11 cellular contexts compared by ENCODE assay signal in the genomic region with DNA sequence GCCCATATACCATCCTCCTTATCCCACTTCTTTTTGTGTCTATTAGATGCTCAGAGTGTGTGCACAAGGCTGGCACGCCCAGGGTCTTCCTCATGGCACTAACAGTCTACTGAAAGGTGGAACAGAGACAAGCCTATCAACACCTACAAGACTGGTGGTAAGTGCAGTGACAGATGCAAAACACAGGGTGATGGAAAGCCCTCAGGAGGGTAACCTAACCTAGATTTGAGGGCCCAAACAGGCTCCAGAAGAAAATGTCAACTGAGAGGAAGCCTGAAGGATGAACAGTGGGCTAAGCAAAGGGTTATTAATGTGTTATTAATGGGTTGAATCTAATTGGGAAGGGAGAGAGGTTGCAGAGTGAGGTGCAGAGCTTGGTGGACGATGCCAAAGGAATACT. TPM values are rescaled to one million over a fixed set of nuclear protein-coding genes. Genes with fewer than 3 reads are reported as not detected.
A peak's percentile ranks its signal among the peaks of the same experiment; 100 is the strongest.
DNase-seq lines count a peak whose midpoint lies in the region; ATAC-seq, FAIRE-seq and TF ChIP-seq lines count a peak whose summit lies in the region.
"Had no signal": no experiment of that assay in that cellular context is flagged by ENCODE, and none has a peak within 500 bp of the region (broad histone marks: within the 10 kb centered on the region; RNA-seq: fewer than 3 reads in every experiment).

No MANE protein-coding gene starts in this region.

- FAIRE-seq in HepG2 (lab: Jason Lieb, UNC): no peak

- no peak for ATAC-seq in activated T-cell treated with anti-CD3 and anti-CD28 coated beads, Interleukin-2, amount 50 U/mL, for 4 hours
- no peak for ATAC-seq in HepG2

- H3K79me2 ChIP-seq in HepG2 (ENCODE audit: insufficient read depth, low read length): peaks cover 35% of the 10 kb centered on the region
- H3K79me2 ChIP-seq: parathyroid adenoma had no signal

- H3K36me3 ChIP-seq in adipocyte (ENCODE audit: control insufficient read depth, insufficient read depth, low read length, severe bottlenecking): no peaks in the 10 kb centered on the region
- no peaks in the 10 kb centered on the region for H3K36me3 ChIP-seq in HepG2 (replicated peaks in 1 of 2; ENCODE audit: control insufficient read depth in 1 of 2, insufficient read depth in 2 of 2, low read length in 2 of 2)
- no peaks in the 10 kb centered on the region for H3K36me3 ChIP-seq in tibial artery
- H3K36me3 ChIP-seq in Caco-2 (ENCODE audit: control insufficient read depth, insufficient read depth, low read length): no peaks in the 10 kb centered on the region

- H3K4me2 ChIP-seq in HepG2 (ENCODE audit: low read depth, low read length): peak overlapping the region; percentile 87

- no peak for TF ChIP-seq EP300 in HepG2 (IDR thresholded peaks at IDR 0.05; ENCODE audit: low read depth in 2 of 2, low read length in 2 of 2)
- TF ChIP-seq EP300 in HepG2 (CRISPR knock-in tag; IDR thresholded peaks at IDR 0.05; ENCODE audit: borderline replicate concordance): no peak

- peak overlapping the region; percentile 98 for H3K4me3 Mint-ChIP-seq in activated T-cell treated with anti-CD3 and anti-CD28 coated beads, Interleukin-2, amount 50 U/mL, for 4 hours
- no peak overlapping the region for H3K4me3 Mint-ChIP-seq in Caco-2 (ENCODE audit: unreplicated experiment)

- H4K20me1 ChIP-seq in HepG2 (ENCODE audit: insufficient read depth, low read length): no peaks in the 10 kb centered on the region; the same call in 1 of the 2 replicates

- H3K9me3 ChIP-seq in adipocyte (ENCODE audit: control insufficient read depth, low read length): no peaks in the 10 kb centered on the region
- 0 out of 2 replicates have a peak, but pooled peaks cover 4% of the 10 kb centered on the region for H3K9me3 ChIP-seq in HepG2 (ENCODE audit: low read length)
- no peaks in the 10 kb centered on the region for H3K9me3 ChIP-seq in tibial artery
- no peaks in the 10 kb centered on the region for H3K9me3 ChIP-seq in Caco-2

- no peak overlapping the region for H2AFZ ChIP-seq in HepG2 (ENCODE audit: low read length)

- H3K9me3 Mint-ChIP-seq in activated T-cell treated with anti-CD3 and anti-CD28 coated beads, Interleukin-2, amount 50 U/mL, for 4 hours: peaks cover 8% of the 10 kb centered on the region
- H3K9me3 Mint-ChIP-seq in Caco-2 (ENCODE audit: unreplicated experiment): no peaks in the 10 kb centered on the region

- POLR2A ChIA-PET in HepG2 (lab: Yijun Ruan, JAX) (interaction anchor here (1.3 kb wide), 1 partner anchor 20 kb away, joined by 3 read pairs; no protein-coding TSS in a partner anchor), Caco-2 (lab: Charles Lee) (no interaction called here)

- H3K9ac ChIP-seq in adipocyte (ENCODE audit: low read length): peak overlapping the region; percentile 99
- H3K9ac ChIP-seq in HepG2 (ENCODE audit: insufficient read depth, low read depth, low read length): peak overlapping the region; percentile 79; the same call in 1 of the 2 replicates
- H3K9ac ChIP-seq: parathyroid adenoma had no signal

- BruUV-seq in HepG2 (replicated peaks; lab: Mats Ljungman, UMichigan): no TSS peak
- no TSS peak for BruUV-seq in Caco-2 (replicated peaks; lab: Mats Ljungman, UMichigan)

- WGBS in HepG2 (ENCODE audit: low lambda C conversion rate): 90% methylated on average over 2 of the region's 2 CpGs

- no peak for TF ChIP-seq RAD21 in HepG2 (CRISPR knock-in tag; IDR thresholded peaks at IDR 0.05)

- H3K4me1 ChIP-seq in adipocyte (ENCODE audit: control insufficient read depth, insufficient read depth, low read length) (peaks cover 46% of the 10 kb centered on the region), HepG2 (ENCODE audit: insufficient read depth, low read length) (peaks cover 48% of the 10 kb centered on the region), tibial artery (peaks cover 0 to 82% (median 32%) of the 10 kb centered on the region in 4 donors), Caco-2 (peaks cover 5% of the 10 kb centered on the region; the same call in 1 of the 2 replicates)

- H3K27ac ChIP-seq in HepG2 (ENCODE audit: extremely low read length, insufficient read depth, low read length): no peak overlapping the region
- H3K27ac ChIP-seq in tibial artery: peak overlapping the region; percentile 92 to 93

- H3K27me3 Mint-ChIP-seq in activated T-cell treated with anti-CD3 and anti-CD28 coated beads, Interleukin-2, amount 50 U/mL, for 4 hours (ENCODE audit: low read depth): no peaks in the 10 kb centered on the region
- peaks cover 32% of the 10 kb centered on the region for H3K27me3 Mint-ChIP-seq in Caco-2 (ENCODE audit: insufficient read depth, unreplicated experiment)

- no peak for TF ChIP-seq CTCF in HepG2 (CRISPR knock-in tag; IDR thresholded peaks at IDR 0.05)
- TF ChIP-seq CTCF in tibial artery (IDR thresholded peaks at IDR 0.05): no peak
- no peak for TF ChIP-seq CTCF in GM13977 (IDR thresholded peaks at IDR 0.05; ENCODE audit: extremely low read depth, insufficient read depth, missing control alignments)
- no peak for TF ChIP-seq CTCF in Caco-2 (IDR thresholded peaks at IDR 0.05; ENCODE audit: insufficient read depth in 1 of 2, low read depth in 1 of 2, low read length in 1 of 2, severe bottlenecking in 1 of 2, unreplicated experiment in 1 of 2)

- H3K36me3 Mint-ChIP-seq in activated T-cell treated with anti-CD3 and anti-CD28 coated beads, Interleukin-2, amount 50 U/mL, for 4 hours (ENCODE audit: insufficient read depth): no peaks in the 10 kb centered on the region
- H3K36me3 Mint-ChIP-seq in Caco-2 (ENCODE audit: insufficient read depth, unreplicated experiment): no peaks in the 10 kb centered on the region

- no peak for DNase-seq in activated T-cell treated with anti-CD3 and anti-CD28 coated beads, Interleukin-2, amount 50 U/mL, for 4 hours
- no peak for DNase-seq in activated T-cell treated with anti-CD3 and anti-CD28 coated beads for 4 hours
- no peak for DNase-seq in adipocyte (ENCODE audit: low read depth)
- DNase-seq in HepG2 (ENCODE audit: low spot score): no peak
- DNase-seq in tibial artery: no peak
- no peak for DNase-seq in GM13977 (ENCODE audit: low spot score)
- no peak for DNase-seq in Caco-2
- DNase-seq in dedifferentiated amniotic fluid mesenchymal stem cell (ENCODE audit: extremely low spot score): no peak
- DNase-seq: effector CD4-positive, alpha-beta T cell; NCI-H2081 treated with DMSO at 0.1 percent for 48 hours had no signal

- H3K4me3 ChIP-seq in adipocyte (ENCODE audit: low read length): peak overlapping the region; percentile 98
- H3K4me3 ChIP-seq in HepG2 (replicated peaks in 1 of 3; ENCODE audit: insufficient read depth in 1 of 3, low read depth in 2 of 3, low read length in 3 of 3): peak overlapping the region in 2 of 3 experiments; percentile 13 to 88; a peak in 2 of 6 replicates
- peak overlapping the region; percentile 77 to 93 for H3K4me3 ChIP-seq in tibial artery
- no peak overlapping the region for H3K4me3 ChIP-seq in Caco-2 (ENCODE audit: low read depth, low read length)

- intact Hi-C loops in HepG2 (cut with micrococcal nuclease; ENCODE audit: unreplicated experiment): no loop called here
- intact Hi-C loops in tibial artery (cut with DNase I; ENCODE audit: low total_unique reads): loop anchor here (5.0 to 10.0 kb wide), 2 partner anchors 52 to 155 kb away; no protein-coding TSS in a partner anchor
- intact Hi-C loops in Caco-2 (cut with micrococcal nuclease; ENCODE audit: unreplicated experiment): no loop called here

- no peak for TF ChIP-seq POLR2A in HepG2 (IDR thresholded peaks at IDR 0.05; ENCODE audit: insufficient read depth in 1 of 2, low read depth in 2 of 2, low read length in 2 of 2)

- H3K27me3 ChIP-seq in adipocyte (replicated peaks; ENCODE audit: control insufficient read depth, insufficient read depth, low read length) (no peaks in the 10 kb centered on the region), HepG2 (ENCODE audit: control insufficient read depth in 1 of 2, insufficient read depth in 2 of 2, low read length in 2 of 2) (no peaks in the 10 kb centered on the region; a peak in 1 of 5 replicates), tibial artery (no peaks in the 10 kb centered on the region), Caco-2 (replicated peaks; ENCODE audit: control insufficient read depth, insufficient read depth, low read length) (peaks cover 2% of the 10 kb centered on the region; the same call in 1 of the 2 replicates)

- in situ Hi-C loops in HepG2 (cut with HindIII; ENCODE audit: extremely low pct_ligation_motif_present, low pct_unique_long_range_greater_than_20kb): no loop called here
- in situ Hi-C loops in GM13977 (cut with MboI; ENCODE audit: low pct_unique_long_range_greater_than_20kb, low sequenced_read_pairs, unreplicated experiment): no loop called here

- CTCF ChIA-PET in HepG2 (lab: Yijun Ruan, JAX; ENCODE audit: low intra/inter-chr PET ratio, low total read pairs): no interaction called here
- CTCF ChIA-PET in Caco-2 (lab: Charles Lee): no interaction called here

- H3K27ac Mint-ChIP-seq in Caco-2 (ENCODE audit: unreplicated experiment): no peak overlapping the region

- H3K4me1 Mint-ChIP-seq in activated T-cell treated with anti-CD3 and anti-CD28 coated beads, Interleukin-2, amount 50 U/mL, for 4 hours (ENCODE audit: low read depth): peaks cover 59% of the 10 kb centered on the region
- no peaks in the 10 kb centered on the region for H3K4me1 Mint-ChIP-seq in Caco-2 (ENCODE audit: low read depth, unreplicated experiment)

RNA-seq across cellular contexts. Expression of a gene that starts 1.2 kb away (rescaled TPM):
- 10 to 100 TPM; 23.0 to 31.9 (median 30.1) TPM for total RNA-seq in activated T-cell treated with anti-CD3 and anti-CD28 coated beads, Interleukin-2, amount 50 U/mL, for 4 hours
- total RNA-seq in HepG2 (2016; rRNA removed; fragmentation: Illumina TruSeq; extraction: Trizol) (15.0 and 17.9 TPM in 2 replicates), Caco-2 (2022) (not detected in 2 replicates)
- total RNA-seq in HepG2 (2016; cell fraction: cytosol; rRNA removed; fragmentation: Illumina TruSeq; extraction: Trizol; ENCODE audit: low read depth): 4.8 and 5.4 TPM in 2 replicates
- total RNA-seq in HepG2 (2016; cell fraction: insoluble cytoplasmic fraction; rRNA removed; fragmentation: Illumina TruSeq; extraction: Trizol): 15.8 and 17.7 TPM in 2 replicates
- total RNA-seq in HepG2 (2016; cell fraction: membrane; rRNA removed; fragmentation: Illumina TruSeq; extraction: Trizol): 11.2 and 12.0 TPM in 2 replicates
- 21.8 and 24.6 TPM in 2 replicates for total RNA-seq in HepG2 (2016; cell fraction: nucleus; rRNA removed; fragmentation: Illumina TruSeq; extraction: Trizol)
- polyA plus RNA-seq in HepG2 (2011; rRNA removed): 4.3 and 5.9 TPM in 2 replicates
- polyA plus RNA-seq in HepG2 (2011; cell fraction: cytosol; rRNA removed): 2.6 and 4.4 TPM in 2 replicates
- polyA plus RNA-seq in HepG2 (2011; cell fraction: nucleus; rRNA removed): 3.1 and 3.5 TPM in 2 replicates
- polyA plus RNA-seq in HepG2 (2012): 3.1 and 3.3 TPM in 2 replicates
- 3.1 and 3.6 TPM in 2 replicates for polyA plus RNA-seq in HepG2 (2016; cell fraction: cytosol; fragmentation: Illumina TruSeq; extraction: Trizol; ENCODE audit: low read depth)
- 14.7 and 16.1 TPM in 2 replicates for polyA plus RNA-seq in HepG2 (2016; cell fraction: insoluble cytoplasmic fraction; fragmentation: Illumina TruSeq; extraction: Trizol; ENCODE audit: low read depth)
- polyA plus RNA-seq in HepG2 (2016; cell fraction: membrane; fragmentation: Illumina TruSeq; extraction: Trizol; ENCODE audit: low read depth): 6.2 and 7.4 TPM in 2 replicates
- 29.8 and 31.9 TPM in 2 replicates for polyA plus RNA-seq in HepG2 (2016; cell fraction: nucleus; fragmentation: Illumina TruSeq; extraction: Trizol; ENCODE audit: insufficient read depth, low read depth)
- 3.7 and 12.5 TPM in 2 replicates for polyA minus RNA-seq in HepG2 (2011; rRNA and poly(A)+ RNA removed; ENCODE audit: low replicate concordance)
- 3.7 and 4.0 TPM in 2 replicates for polyA minus RNA-seq in HepG2 (2011; cell fraction: cytosol; rRNA and poly(A)+ RNA removed)
- 8.6 and 13.1 TPM in 2 replicates for polyA minus RNA-seq in HepG2 (2011; cell fraction: nucleus; rRNA and poly(A)+ RNA removed)

RNA-seq across cellular contexts. Expression of a gene that starts 36.9 kb away (rescaled TPM):
- 1 to 10 TPM; 2.6 to 4.1 (median 2.6) TPM for total RNA-seq in activated T-cell treated with anti-CD3 and anti-CD28 coated beads, Interleukin-2, amount 50 U/mL, for 4 hours
- 58.1 and 59.9 TPM in 2 replicates for total RNA-seq in HepG2 (2016; rRNA removed; fragmentation: Illumina TruSeq; extraction: Trizol)
- 21.6 and 22.5 TPM in 2 replicates for total RNA-seq in HepG2 (2016; cell fraction: cytosol; rRNA removed; fragmentation: Illumina TruSeq; extraction: Trizol; ENCODE audit: low read depth)
- total RNA-seq in HepG2 (2016; cell fraction: insoluble cytoplasmic fraction; rRNA removed; fragmentation: Illumina TruSeq; extraction: Trizol): 50.7 and 62.7 TPM in 2 replicates
- total RNA-seq in HepG2 (2016; cell fraction: membrane; rRNA removed; fragmentation: Illumina TruSeq; extraction: Trizol): 33.4 and 39.8 TPM in 2 replicates
- 33.1 and 39.3 TPM in 2 replicates for total RNA-seq in HepG2 (2016; cell fraction: nucleus; rRNA removed; fragmentation: Illumina TruSeq; extraction: Trizol)
- polyA plus RNA-seq in HepG2 (2011; rRNA removed): 21.8 and 25.1 TPM in 2 replicates
- 32.0 and 34.2 TPM in 2 replicates for polyA plus RNA-seq in HepG2 (2011; cell fraction: cytosol; rRNA removed)
- 20.1 and 23.1 TPM in 2 replicates for polyA plus RNA-seq in HepG2 (2011; cell fraction: nucleus; rRNA removed)
- polyA plus RNA-seq in HepG2 (2012): 30.5 and 47.4 TPM in 2 replicates
- 30.8 and 35.7 TPM in 2 replicates for polyA plus RNA-seq in HepG2 (2016; cell fraction: cytosol; fragmentation: Illumina TruSeq; extraction: Trizol; ENCODE audit: low read depth)
- 81.9 and 99.8 TPM in 2 replicates for polyA plus RNA-seq in HepG2 (2016; cell fraction: insoluble cytoplasmic fraction; fragmentation: Illumina TruSeq; extraction: Trizol; ENCODE audit: low read depth)
- polyA plus RNA-seq in HepG2 (2016; cell fraction: membrane; fragmentation: Illumina TruSeq; extraction: Trizol; ENCODE audit: low read depth): 45.1 and 45.4 TPM in 2 replicates
- polyA plus RNA-seq in HepG2 (2016; cell fraction: nucleus; fragmentation: Illumina TruSeq; extraction: Trizol; ENCODE audit: insufficient read depth, low read depth): 60.8 and 61.8 TPM in 2 replicates
- 3.6 and 48.3 TPM in 2 replicates for polyA minus RNA-seq in HepG2 (2011; rRNA and poly(A)+ RNA removed; ENCODE audit: low replicate concordance)
- 35.2 and 40.9 TPM in 2 replicates for polyA minus RNA-seq in HepG2 (2011; cell fraction: cytosol; rRNA and poly(A)+ RNA removed)
- 13.9 and 20.1 TPM in 2 replicates for polyA minus RNA-seq in HepG2 (2011; cell fraction: nucleus; rRNA and poly(A)+ RNA removed)
- 0.23 TPM in 1 of 2 replicates, not detected in the other for total RNA-seq in Caco-2 (2022)

Comparison
In these comparisons a context has a peak if more than half of its experiments do, and no peak if none do; other contexts are left out.
1. RNA of a gene that starts 36.9 kb away (total RNA-seq): 21.6 to 62.7 TPM in HepG2; 2.6 to 4.1 TPM in activated T-cell treated with anti-CD3 and anti-CD28 coated beads, Interleukin-2, amount 50 U/mL, for 4 hours and 0.23 TPM in Caco-2; every median in the first group is over 4 times any median in the second.